ENCODE assay signal across 1 cellular context in genomic region chr11:126567419-126567818, GRCh38.
TF ChIP-seq lines count a peak whose summit lies in the region.

No MANE protein-coding gene starts in this region.

TF ChIP-seq in H1, 55 proteins besides CTCF, POLR2A, EP300 and RAD21:
- TF ChIP-seq SIN3A (conservative IDR thresholded peaks at IDR 0.05 in 1 of 2, IDR thresholded peaks at IDR 0.05 in 1 of 2; ENCODE audit: low read depth in 1 of 2, low read length in 2 of 2) (no peak), GTF2F1 (IDR thresholded peaks at IDR 0.05; ENCODE audit: borderline replicate concordance, low read depth, low read length) (no peak), USF2 (IDR thresholded peaks at IDR 0.05; ENCODE audit: low read length) (no peak), CREB1 (IDR thresholded peaks at IDR 0.05) (no peak), TEAD4 (IDR thresholded peaks at IDR 0.05; ENCODE audit: low read depth, low read length) (no peak), BRCA1 (IDR thresholded peaks at IDR 0.05; ENCODE audit: low read depth, low read length) (no peak), HDAC6 (IDR thresholded peaks at IDR 0.05; ENCODE audit: low read depth, low read length) (no peak), ATF2 (IDR thresholded peaks at IDR 0.05; ENCODE audit: low read length) (no peak), RFX5 (IDR thresholded peaks at IDR 0.05; ENCODE audit: borderline replicate concordance, low read depth, low read length) (no peak), SP1 (IDR thresholded peaks at IDR 0.05; ENCODE audit: low read depth, low read length) (no peak), RXRA (IDR thresholded peaks at IDR 0.05; ENCODE audit: insufficient read depth, low read depth, low read length) (no peak), SUZ12 (IDR thresholded peaks at IDR 0.05; ENCODE audit: low read length) (no peak), SIX5 (IDR thresholded peaks at IDR 0.05; ENCODE audit: low read depth, low read length) (no peak), NRF1 (IDR thresholded peaks at IDR 0.05; ENCODE audit: low read depth, low read length) (no peak), HDAC2 (IDR thresholded peaks at IDR 0.05; ENCODE audit: borderline replicate concordance in 1 of 2, low read depth in 2 of 2, low read length in 2 of 2) (no peak), CHD7 (IDR thresholded peaks at IDR 0.05; ENCODE audit: insufficient replicate concordance, low read length) (no peak)
